30 cellular contexts compared by ENCODE assay signal in genomic region chr10:2970190-2970823, GRCh38.
"Had no signal": no experiment of that assay in that cellular context is flagged by ENCODE, and none has a peak within 500 bp of the region (broad histone marks: within the 10 kb centered on the region; RNA-seq: fewer than 3 reads in every experiment).

No MANE protein-coding gene starts in this region.

- H3K4me1 Mint-ChIP-seq: activated B cell treated with CpG ODN at 0.5 μM for 24 hours; activated CD8-positive, alpha-beta memory T cell treated with anti-CD3 and anti-CD28 coated beads, Interleukin-2, amount 10 ng/mL, durations not matched to agents 7 days and 5 days; activated naive CD8-positive, alpha-beta T cell treated with anti-CD3 and anti-CD28 coated beads for 36 hours; naive B cell; T-helper 17 cell had no signal

- H3K27ac ChIP-seq: adrenal gland, ascending aorta, cardiac muscle cell, coronary artery, dorsolateral prefrontal cortex, gastroesophageal sphincter, hepatocyte, parathyroid adenoma, right atrium auricular region, spleen, testis, transverse colon had no signal

- H3K4me3 Mint-ChIP-seq: activated B cell treated with CpG ODN at 0.5 μM for 24 hours; activated CD8-positive, alpha-beta memory T cell treated with anti-CD3 and anti-CD28 coated beads, Interleukin-2, amount 10 ng/mL, durations not matched to agents 7 days and 5 days; activated CD8-positive, alpha-beta T cell treated with anti-CD3 and anti-CD28 coated beads, Interleukin-2, amount 10 ng/mL, durations not matched to agents 7 days and 5 days; activated naive CD4-positive, alpha-beta T cell treated with anti-CD3 and anti-CD28 coated beads for 36 hours; activated naive CD8-positive, alpha-beta T cell treated with anti-CD3 and anti-CD28 coated beads for 36 hours; activated T-cell treated with anti-CD3 and anti-CD28 coated beads, Interleukin-2, amount 50 U/mL, for 72 hours; brain; nephron progenitor cell; T-helper 17 cell had no signal

- H3K4me2 ChIP-seq: hepatocyte had no signal

- H3K4me3 ChIP-seq: adrenal gland, ascending aorta, cardiac muscle cell, coronary artery, dorsolateral prefrontal cortex, gastroesophageal sphincter, hepatocyte, right atrium auricular region, spleen, testis, transverse colon had no signal

- H2AFZ ChIP-seq: hepatocyte, parathyroid adenoma had no signal

- H3K4me1 ChIP-seq: adrenal gland, ascending aorta, gastroesophageal sphincter, parathyroid adenoma, right atrium auricular region, spleen, testis, transverse colon had no signal

- H3K79me2 ChIP-seq: hepatocyte, parathyroid adenoma had no signal

- H3K9me3 Mint-ChIP-seq: activated B cell treated with CpG ODN at 0.5 μM for 24 hours; activated naive CD4-positive, alpha-beta T cell treated with anti-CD3 and anti-CD28 coated beads for 36 hours; activated naive CD8-positive, alpha-beta T cell treated with anti-CD3 and anti-CD28 coated beads for 36 hours; activated T-cell treated with anti-CD3 and anti-CD28 coated beads, Interleukin-2, amount 50 U/mL, for 72 hours; brain; nephron progenitor cell had no signal

- H3K9ac ChIP-seq: parathyroid adenoma had no signal

- H3K27me3 Mint-ChIP-seq: brain had no signal

- H3K36me3 ChIP-seq: adrenal gland, ascending aorta, cardiac muscle cell, gastroesophageal sphincter, right atrium auricular region, spleen, transverse colon had no signal

- H3K9me3 ChIP-seq: adrenal gland, ascending aorta, gastroesophageal sphincter, right atrium auricular region, spleen, testis, transverse colon had no signal

- ATAC-seq: activated CD8-positive, alpha-beta memory T cell treated with anti-CD3 and anti-CD28 coated beads, Interleukin-2, amount 10 ng/mL, durations not matched to agents 7 days and 5 days; activated CD8-positive, alpha-beta T cell treated with anti-CD3 and anti-CD28 coated beads, Interleukin-2, amount 10 ng/mL, durations not matched to agents 7 days and 5 days; gastroesophageal sphincter; left colon; T-helper 17 cell had no signal

- FAIRE-seq: keratinocyte had no signal

- H3K27me3 ChIP-seq: adrenal gland, ascending aorta, cardiac muscle cell, right atrium auricular region, testis, transverse colon had no signal

- H3K27ac Mint-ChIP-seq: activated B cell treated with CpG ODN at 0.5 μM for 24 hours; activated CD8-positive, alpha-beta memory T cell treated with anti-CD3 and anti-CD28 coated beads, Interleukin-2, amount 10 ng/mL, durations not matched to agents 7 days and 5 days; activated CD8-positive, alpha-beta T cell treated with anti-CD3 and anti-CD28 coated beads, Interleukin-2, amount 10 ng/mL, durations not matched to agents 7 days and 5 days; activated naive CD4-positive, alpha-beta T cell treated with anti-CD3 and anti-CD28 coated beads for 36 hours; activated naive CD8-positive, alpha-beta T cell treated with anti-CD3 and anti-CD28 coated beads for 36 hours; activated T-cell treated with anti-CD3 and anti-CD28 coated beads, Interleukin-2, amount 50 U/mL, for 72 hours; brain; nephron progenitor cell; T-helper 17 cell had no signal

- DNase-seq: activated B cell treated with CpG ODN at 0.5 μM for 24 hours; activated CD8-positive, alpha-beta memory T cell treated with anti-CD3 and anti-CD28 coated beads, Interleukin-2, amount 10 ng/mL, durations not matched to agents 7 days and 5 days; activated CD8-positive, alpha-beta T cell treated with anti-CD3 and anti-CD28 coated beads, Interleukin-2, amount 10 ng/mL, durations not matched to agents 7 days and 5 days; activated naive CD4-positive, alpha-beta T cell treated with anti-CD3 and anti-CD28 coated beads for 36 hours; activated naive CD8-positive, alpha-beta T cell treated with anti-CD3 and anti-CD28 coated beads for 36 hours; activated T-cell treated with anti-CD3 and anti-CD28 coated beads for 4 hours; activated T-cell treated with anti-CD3 and anti-CD28 coated beads, Interleukin-2, amount 50 U/mL, for 72 hours; adrenal gland; cerebellar nuclear complex; dorsolateral prefrontal cortex; effector memory CD4-positive, alpha-beta T cell; erythroblast; left colon; mammary epithelial cell; naive B cell; nephron progenitor cell; spleen; stimulated activated naive CD4-positive, alpha-beta T cell; T-helper 17 cell; testis; transverse colon had no signal

- H3K36me3 Mint-ChIP-seq: activated CD8-positive, alpha-beta memory T cell treated with anti-CD3 and anti-CD28 coated beads, Interleukin-2, amount 10 ng/mL, durations not matched to agents 7 days and 5 days; activated naive CD8-positive, alpha-beta T cell treated with anti-CD3 and anti-CD28 coated beads for 36 hours; brain; naive B cell had no signal
